In genomic region chr3:35814531-35814930, GRCh38 we compare ENCODE assay signal across 24 cellular contexts.
"Had no signal": no experiment of that assay in that cellular context is flagged by ENCODE, and none has a peak within 500 bp of the region (broad histone marks: within the 10 kb centered on the region; RNA-seq: fewer than 3 reads in every experiment).

No MANE protein-coding gene starts in this region.

- H3K36me3 ChIP-seq: colonic mucosa, esophagus muscularis mucosa, esophagus squamous epithelium, gastrocnemius medialis, gastroesophageal sphincter, heart left ventricle, heart right ventricle had no signal

- H3K27ac ChIP-seq: colonic mucosa, coronary artery, dorsolateral prefrontal cortex, epithelial cell of prostate, esophagus muscularis mucosa, esophagus squamous epithelium, foreskin keratinocyte, gastrocnemius medialis, gastroesophageal sphincter, heart left ventricle, heart right ventricle had no signal

- DNase-seq: colonic mucosa; cortex of kidney; dermis blood vessel endothelial cell; dorsolateral prefrontal cortex; effector CD4-positive, alpha-beta T cell; effector CD8-positive, alpha-beta T cell; effector memory CD4-positive, alpha-beta T cell; effector memory CD8-positive, alpha-beta T cell; endodermal cell; erythroblast; esophagus squamous epithelium; foreskin fibroblast; foreskin keratinocyte; foreskin melanocyte; gastrocnemius medialis; glutamatergic neuron; head of caudate nucleus; heart left ventricle; heart right ventricle had no signal

- H3K4me1 ChIP-seq: colonic mucosa, esophagus muscularis mucosa, esophagus squamous epithelium, foreskin keratinocyte, gastrocnemius medialis, gastroesophageal sphincter, heart left ventricle, heart right ventricle had no signal

- H3K4me3 ChIP-seq: colonic mucosa, coronary artery, dorsolateral prefrontal cortex, esophagus muscularis mucosa, esophagus squamous epithelium, gastrocnemius medialis, gastroesophageal sphincter, heart left ventricle, heart right ventricle had no signal

- H3K27me3 ChIP-seq: colonic mucosa, dorsolateral prefrontal cortex, esophagus muscularis mucosa, foreskin keratinocyte, gastrocnemius medialis, gastroesophageal sphincter, heart left ventricle, heart right ventricle had no signal

- ATAC-seq: effector memory CD8-positive, alpha-beta T cell; esophagus mucosa; foreskin keratinocyte; gastrocnemius medialis; gastroesophageal sphincter; heart left ventricle; heart right ventricle had no signal
